In genomic region chr5:84392836-84393235, GRCh38 we compare ENCODE assay signal across 16 cellular contexts. TPM values are rescaled to one million over a fixed set of nuclear protein-coding genes. Genes with fewer than 3 reads are reported as not detected.
DNase-seq lines count a peak whose midpoint lies in the region; ATAC-seq, FAIRE-seq and TF ChIP-seq lines count a peak whose summit lies in the region.
"Had no signal": no experiment of that assay in that cellular context is flagged by ENCODE, and none has a peak within 500 bp of the region (broad histone marks: within the 10 kb centered on the region; RNA-seq: fewer than 3 reads in every experiment).

No MANE protein-coding gene starts in this region.

- intact Hi-C loops in kidney (cut with DNase I): no loop called here

- 69 to 83% (median 71%) methylated on average over 2 of the region's 2 CpGs for WGBS in small intestine, 3 donors

- peak overlapping the region; percentile 46 for H3K27ac Mint-ChIP-seq in chondrocyte (ENCODE audit: unreplicated experiment)
- H3K27ac Mint-ChIP-seq: CD14-positive monocyte; CD8-positive, alpha-beta T cell had no signal

- CTCF ChIA-PET in HEK293 (lab: Yijun Ruan, JAX): no interaction called here

- no peaks in the 10 kb centered on the region for H3K27me3 ChIP-seq in small intestine (ENCODE audit: control insufficient read depth in 2 of 2, insufficient read depth in 2 of 2, low read length in 2 of 2)

- H3K9me3 Mint-ChIP-seq in chondrocyte (ENCODE audit: low read depth): no peaks in the 10 kb centered on the region
- H3K9me3 Mint-ChIP-seq: CD8-positive, alpha-beta T cell had no signal

- no peak overlapping the region for H3K9ac ChIP-seq in kidney (ENCODE audit: low read length in 2 of 2)
- H3K9ac ChIP-seq: GM23248 had no signal

- DNase-seq in chondrocyte (ENCODE audit: low spot score): no peak
- DNase-seq in kidney: no peak
- no peak for DNase-seq in small intestine
- no peak for DNase-seq in anterior cingulate cortex (lab: John Stamatoyannopoulos, UW)
- no peak for DNase-seq in pons (ENCODE audit: low spot score)
- DNase-seq: Caco-2; CD8-positive, alpha-beta T cell; DND-41; GF-D8; GM23248 had no signal

- H3K36me3 ChIP-seq in HEK293 (ENCODE audit: control insufficient read depth in 2 of 2, insufficient read depth in 1 of 2, low read length in 2 of 2) (no peaks in the 10 kb centered on the region), kidney (ENCODE audit: control insufficient read depth in 1 of 2, insufficient read depth in 2 of 2, low read length in 2 of 2) (no peaks in the 10 kb centered on the region), small intestine (ENCODE audit: control insufficient read depth in 2 of 2, insufficient read depth in 2 of 2, low read length in 2 of 2) (no peaks in the 10 kb centered on the region)

- POLR2A ChIA-PET in HEK293 (lab: Yijun Ruan, JAX): no interaction called here

- H3K4me3 Mint-ChIP-seq in chondrocyte (ENCODE audit: unreplicated experiment): no peak overlapping the region
- H3K4me3 Mint-ChIP-seq: CD14-positive monocyte; CD8-positive, alpha-beta T cell had no signal

- no peaks in the 10 kb centered on the region; the same call in 1 of the 2 replicates for H3K4me1 ChIP-seq in HEK293 (ENCODE audit: control insufficient read depth, insufficient read depth, low read length)
- H3K4me1 ChIP-seq in kidney (ENCODE audit: control insufficient read depth in 1 of 2, insufficient read depth in 1 of 2, low read depth in 1 of 2, low read length in 2 of 2): no peaks in the 10 kb centered on the region
- no peaks in the 10 kb centered on the region for H3K4me1 ChIP-seq in small intestine (ENCODE audit: control insufficient read depth in 2 of 2, insufficient read depth in 1 of 2, low read depth in 1 of 2, low read length in 1 of 2)
- H3K4me1 ChIP-seq: A549, Caco-2 had no signal

- peaks cover 13% of the 10 kb centered on the region for H3K36me3 Mint-ChIP-seq in chondrocyte (ENCODE audit: low read depth)
- H3K36me3 Mint-ChIP-seq: CD14-positive monocyte; CD8-positive, alpha-beta T cell had no signal

- H3K9me3 ChIP-seq in HEK293 (ENCODE audit: control insufficient read depth, insufficient read depth, low read depth, low read length) (no peaks in the 10 kb centered on the region), kidney (ENCODE audit: control insufficient read depth in 1 of 2, low read length in 2 of 2) (no peaks in the 10 kb centered on the region), small intestine (ENCODE audit: control insufficient read depth, low read depth) (no peaks in the 10 kb centered on the region)
- H3K9me3 ChIP-seq: A549, Caco-2 had no signal

- H3K27me3 Mint-ChIP-seq in chondrocyte (ENCODE audit: low read depth): no peaks in the 10 kb centered on the region

- no peak for ATAC-seq in GM18858 (IDR thresholded peaks at IDR 0.05; ENCODE audit: unreplicated experiment)
- ATAC-seq: A549; CD8-positive, alpha-beta T cell; HCT116 had no signal

- H3K4me3 ChIP-seq in HEK293 (ENCODE audit: low read depth, low read length) (no peak overlapping the region), kidney (ENCODE audit: low read length in 2 of 2) (no peak overlapping the region), small intestine (ENCODE audit: low read depth in 1 of 2, low read length in 2 of 2) (no peak overlapping the region)
- H3K4me3 ChIP-seq: A549, GM23248 had no signal

- TF ChIP-seq CTCF in HEK293 (tag by site-specific recombination; IDR thresholded peaks at IDR 0.05) (no peak), chondrocyte (IDR thresholded peaks at IDR 0.05) (no peak), kidney (IDR thresholded peaks at IDR 0.05; ENCODE audit: borderline replicate concordance, extremely low read depth, insufficient read depth) (no peak)

- peaks cover 44% of the 10 kb centered on the region for H3K4me1 Mint-ChIP-seq in chondrocyte (ENCODE audit: low read depth)
- H3K4me1 Mint-ChIP-seq: CD14-positive monocyte had no signal

- H3K27ac ChIP-seq in HEK293 (ENCODE audit: extremely low read depth, low read depth, low read length): no peak overlapping the region
- H3K27ac ChIP-seq in kidney (ENCODE audit: low read depth in 2 of 2, low read length in 2 of 2): no peak overlapping the region
- H3K27ac ChIP-seq in small intestine (ENCODE audit: low read depth in 1 of 2, low read length in 1 of 2): no peak overlapping the region
- H3K27ac ChIP-seq: A549, HL-60 had no signal

- FAIRE-seq in kidney (lab: Jason Lieb, UNC) (peak; percentile 75), small intestine (lab: Jason Lieb, UNC) (peak; percentile 83)
- FAIRE-seq: A549 had no signal

TF ChIP-seq in HEK293, 187 proteins besides CTCF, POLR2A, EP300 and RAD21:
- TF ChIP-seq ZSCAN30 (tag by site-specific recombination; IDR thresholded peaks at IDR 0.05): no peak
- peak; percentile 59; the same call in 1 of the 2 replicates for TF ChIP-seq ATF2 (tag by site-specific recombination; IDR thresholded peaks at IDR 0.05; ENCODE audit: low read depth)
- no peak for TF ChIP-seq KLF8 (tag by site-specific recombination; IDR thresholded peaks at IDR 0.05)

RNA-seq across cellular contexts. Expression of gene EDIL3, which starts 8.2 kb away (rescaled TPM):
- 562 to 605 TPM (median 604 TPM) in 3 replicates for total RNA-seq in chondrocyte
- 32.8 TPM for total RNA-seq in kidney
- 5.2 TPM for polyA plus RNA-seq in kidney (ENCODE audit: insufficient read depth, low read depth, low replicate concordance)
- polyA plus RNA-seq in small intestine: 1 to 10 TPM in 2 of 3 donors, not detected in 1; 1.6 to 5.1 TPM
- total RNA-seq: Caco-2; CD8-positive, alpha-beta T cell had no signal

Comparison
In these comparisons a context has a peak if more than half of its experiments do, and no peak if none do; other contexts are left out.
1. RNA of gene EDIL3, which starts 8.2 kb away (total RNA-seq): 562 to 605 TPM in chondrocyte; 32.8 TPM in kidney (single experiment); every median in the first group is over 10 times any median in the second.